Comparison of ENCODE assay signal across 1 cellular context in genomic region chr16:70152578-70153302, GRCh38.
TF ChIP-seq lines count a peak whose summit lies in the region.

No MANE protein-coding gene starts in this region.

TF ChIP-seq in HepG2, 621 proteins besides CTCF, POLR2A, EP300 and RAD21 (continued from another document and continues in another):
- TF ChIP-seq PAXIP1 (CRISPR knock-in tag; conservative IDR thresholded peaks at IDR 0.05) (peak; percentile 96), MXD1 (CRISPR knock-in tag; IDR thresholded peaks at IDR 0.05) (peak; percentile 50; the same call in 1 of the 2 replicates), ELK4 (CRISPR knock-in tag; IDR thresholded peaks at IDR 0.05; ENCODE audit: borderline replicate concordance) (no peak), ZNF333 (CRISPR knock-in tag; IDR thresholded peaks at IDR 0.05; ENCODE audit: borderline replicate concordance) (peak; percentile 63; the same call in 1 of the 2 replicates), ZNF775 (CRISPR knock-in tag; IDR thresholded peaks at IDR 0.05; ENCODE audit: borderline replicate concordance) (no peak), SP5 (CRISPR knock-in tag; IDR thresholded peaks at IDR 0.05; ENCODE audit: borderline replicate concordance, low read depth) (no peak), ZXDC (CRISPR knock-in tag; IDR thresholded peaks at IDR 0.05) (no peak), PITX1 (CRISPR knock-in tag; IDR thresholded peaks at IDR 0.05) (peak; percentile 79; the same call in 1 of the 2 replicates), GABPB1 (CRISPR knock-in tag; IDR thresholded peaks at IDR 0.05) (0 out of 2 replicates have a peak, but pooled peaks have one; percentile 32), SATB2 (CRISPR knock-in tag; IDR thresholded peaks at IDR 0.05) (no peak), KAT2B (IDR thresholded peaks at IDR 0.05; ENCODE audit: borderline replicate concordance, low read depth, low read length) (no peak), EZH2 (conservative IDR thresholded peaks at IDR 0.05; ENCODE audit: low read depth, low read length) (no peak), UBTF (CRISPR knock-in tag; IDR thresholded peaks at IDR 0.05) (peak; percentile 70), BRCA1 (CRISPR knock-in tag; IDR thresholded peaks at IDR 0.05) (no peak), ZNF616 (CRISPR knock-in tag; IDR thresholded peaks at IDR 0.05; ENCODE audit: low read depth) (no peak), NPAS2 (CRISPR knock-in tag; IDR thresholded peaks at IDR 0.05; ENCODE audit: borderline replicate concordance) (no peak), ZNF562 (CRISPR knock-in tag; IDR thresholded peaks at IDR 0.05; ENCODE audit: borderline replicate concordance) (no peak), ZNF235 (CRISPR knock-in tag; IDR thresholded peaks at IDR 0.05; ENCODE audit: borderline replicate concordance) (no peak), PRPF4 (IDR thresholded peaks at IDR 0.05; ENCODE audit: low read depth, low read length, poor library complexity, severe bottlenecking) (no peak), SPEN (CRISPR knock-in tag; IDR thresholded peaks at IDR 0.05; ENCODE audit: low read depth) (0 out of 2 replicates have a peak, but pooled peaks have one; percentile 40), ZNF749 (CRISPR knock-in tag; IDR thresholded peaks at IDR 0.05; ENCODE audit: borderline replicate concordance) (no peak), HDAC2 (CRISPR knock-in tag; IDR thresholded peaks at IDR 0.05) (peak; percentile 82), HOXA7 (CRISPR knock-in tag; IDR thresholded peaks at IDR 0.05) (no peak), SNAPC5 (CRISPR knock-in tag; IDR thresholded peaks at IDR 0.05; ENCODE audit: borderline replicate concordance) (0 out of 2 replicates have a peak, but pooled peaks have one; percentile 14), MYNN (CRISPR knock-in tag; IDR thresholded peaks at IDR 0.05; ENCODE audit: low read depth) (no peak), MEF2D (CRISPR knock-in tag; IDR thresholded peaks at IDR 0.05) (peak; percentile 83), BATF2 (CRISPR knock-in tag; IDR thresholded peaks at IDR 0.05) (no peak), KAT7 (CRISPR knock-in tag; IDR thresholded peaks at IDR 0.05; ENCODE audit: borderline replicate concordance) (peak; percentile 55; the same call in 1 of the 2 replicates), ZNF343 (CRISPR knock-in tag; IDR thresholded peaks at IDR 0.05) (no peak), CSRNP2 (CRISPR knock-in tag; conservative IDR thresholded peaks at IDR 0.05; ENCODE audit: low read depth) (0 out of 2 replicates have a peak, but pooled peaks have one; percentile 40), CCDC6 (CRISPR knock-in tag; IDR thresholded peaks at IDR 0.05) (no peak), TCF12 (IDR thresholded peaks at IDR 0.05) (no peak), TCF12 (CRISPR knock-in tag; IDR thresholded peaks at IDR 0.05) (0 out of 2 replicates have a peak, but pooled peaks have one; percentile 37), ZBTB7A (CRISPR knock-in tag; IDR thresholded peaks at IDR 0.05) (no peak), ZSCAN5A (CRISPR knock-in tag; IDR thresholded peaks at IDR 0.05; ENCODE audit: borderline replicate concordance) (peak; percentile 54; the same call in 1 of the 2 replicates), ZNF224 (CRISPR knock-in tag; IDR thresholded peaks at IDR 0.05) (no peak), ZNF441 (CRISPR knock-in tag; IDR thresholded peaks at IDR 0.05; ENCODE audit: borderline replicate concordance) (no peak), SUZ12 (IDR thresholded peaks at IDR 0.05; ENCODE audit: low read depth, low read length) (no peak), HNRNPUL1 (IDR thresholded peaks at IDR 0.05; ENCODE audit: low read depth, low read length) (no peak), TRIM22 (IDR thresholded peaks at IDR 0.05) (no peak), NFKB2 (CRISPR knock-in tag; IDR thresholded peaks at IDR 0.05; ENCODE audit: borderline replicate concordance) (peak; percentile 78; the same call in 1 of the 2 replicates), ZNF687 (CRISPR knock-in tag; IDR thresholded peaks at IDR 0.05) (peak; percentile 91), HMG20B (CRISPR knock-in tag; conservative IDR thresholded peaks at IDR 0.05) (peak; percentile 49; the same call in 1 of the 2 replicates)
